Comparison of ENCODE assay signal across 1 cellular context in the genomic region with DNA sequence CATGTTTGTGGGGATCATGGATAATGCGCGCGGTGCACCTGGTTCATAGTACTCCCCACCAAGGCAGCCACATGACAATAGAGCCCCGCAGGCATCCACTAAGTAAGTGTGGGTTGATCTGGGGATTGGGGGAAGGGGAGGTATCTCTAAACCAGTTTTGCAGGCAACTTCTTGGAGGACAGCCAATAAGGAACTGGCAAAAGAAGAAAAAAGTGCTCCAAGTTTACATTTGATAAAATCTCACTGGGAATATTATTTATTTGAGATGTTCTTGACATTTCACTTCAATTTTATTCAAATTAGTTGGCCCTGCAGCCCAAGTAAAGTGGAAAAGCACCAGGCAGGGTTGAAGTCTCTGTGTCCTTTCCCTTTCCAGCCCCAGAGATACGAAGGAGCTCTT.
TF ChIP-seq lines count a peak whose summit lies in the region.

No MANE protein-coding gene starts in this region.

TF ChIP-seq in HepG2, 621 proteins besides CTCF, POLR2A, EP300 and RAD21:
- TF ChIP-seq ZNF7 (CRISPR knock-in tag; IDR thresholded peaks at IDR 0.05) (no peak), ZNF567 (CRISPR knock-in tag; IDR thresholded peaks at IDR 0.05; ENCODE audit: borderline replicate concordance) (no peak), ZNF761 (CRISPR knock-in tag; conservative IDR thresholded peaks at IDR 0.05) (no peak), ELF1 (CRISPR knock-in tag; IDR thresholded peaks at IDR 0.05) (no peak), PHF21A (CRISPR knock-in tag; IDR thresholded peaks at IDR 0.05) (no peak)
